In the genomic region with DNA sequence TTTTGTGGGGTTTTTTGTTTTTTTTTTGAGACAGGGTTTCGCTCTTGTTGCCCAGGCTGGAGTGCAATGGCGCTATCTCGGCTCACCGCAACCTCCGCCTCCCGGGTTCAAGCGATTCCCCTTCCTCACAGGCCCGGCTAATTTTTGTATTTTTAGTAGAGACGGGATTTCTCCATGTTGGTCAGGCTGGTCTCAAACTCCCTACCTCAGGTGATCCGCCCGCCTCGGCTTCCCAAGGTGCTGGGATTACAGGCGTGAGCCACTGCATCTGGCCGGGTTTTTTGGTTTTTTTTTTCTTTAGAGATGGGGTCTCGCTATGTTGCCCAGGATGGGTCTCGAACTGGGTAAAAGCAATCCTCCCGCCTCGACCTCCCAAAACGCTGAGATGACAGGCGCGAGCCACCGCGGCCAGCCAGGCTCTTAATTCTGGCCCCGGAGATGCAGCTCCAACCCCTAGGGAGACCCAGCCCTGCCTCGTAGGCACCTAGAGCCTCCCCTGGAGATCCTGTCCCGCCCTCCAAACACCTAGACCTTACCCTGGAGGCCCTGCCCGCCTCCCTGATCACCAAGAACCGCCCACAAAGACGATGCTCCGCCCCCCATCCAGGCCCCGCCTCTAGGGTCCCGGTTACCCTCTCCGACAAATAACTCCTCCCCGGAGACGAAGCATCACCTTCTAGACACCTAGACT, we compare ENCODE assay signal across 9 cellular contexts. TPM values are rescaled to one million over a fixed set of nuclear protein-coding genes. Genes with fewer than 3 reads are reported as not detected.
DNase-seq lines count a peak whose midpoint lies in the region; ATAC-seq, FAIRE-seq and TF ChIP-seq lines count a peak whose summit lies in the region.
"Not testable (repeated sequence)": the region's sequence is repeated elsewhere in the genome, so short reads cannot be mapped to it uniquely, and the experiment has no call there.
"Had no signal": no experiment of that assay in that cellular context is flagged by ENCODE, and none has a peak within 500 bp of the region (broad histone marks: within the 10 kb centered on the region; RNA-seq: fewer than 3 reads in every experiment).

No MANE protein-coding gene starts in this region.

- not testable (repeated sequence) for H3K9me3 Mint-ChIP-seq in CD4-positive, alpha-beta memory T cell; activated naive CD4-positive, alpha-beta T cell treated with anti-CD3 and anti-CD28 coated beads, Interleukin-2, amount 50 U/mL, for 72 hours

- TF ChIP-seq POLR2A in HepG2 (IDR thresholded peaks at IDR 0.05; ENCODE audit: insufficient read depth in 1 of 2, low read depth in 2 of 2, low read length in 2 of 2); stomach (IDR thresholded peaks at IDR 0.05): not testable (repeated sequence)

- in situ Hi-C loops in HepG2 (cut with HindIII; ENCODE audit: extremely low pct_ligation_motif_present, low pct_unique_long_range_greater_than_20kb), result not testable (repeated sequence)

- H3K27ac ChIP-seq in CD4-positive, alpha-beta memory T cell (ENCODE audit: low read depth, low read length); HepG2 (ENCODE audit: extremely low read length, insufficient read depth, low read length): not testable (repeated sequence)
- H3K27ac ChIP-seq in stomach, result peak overlapping the region in 3 of 5 donors; percentile 32 to 65 (median 49)

- 93% methylated on average over 32 of the region's 35 CpGs for WGBS in HepG2 (ENCODE audit: low lambda C conversion rate)
- 38 to 48% (median 39%) methylated on average over 33 to 35 of the region's 35 CpGs for WGBS in stomach, 5 donors

- H3K4me3 Mint-ChIP-seq in CD4-positive, alpha-beta memory T cell, result peak overlapping the region; percentile 77 to 91 (median 82)

- not testable (repeated sequence) for TF ChIP-seq RAD21 in HepG2 (CRISPR knock-in tag; IDR thresholded peaks at IDR 0.05)

- CTCF ChIA-PET in CD4-positive, alpha-beta memory T cell (lab: Charles Lee; ENCODE audit: partially characterized antibody), result interaction anchor here (1.4 to 2.4 kb wide), 3 partner anchors 8 to 71 kb away, joined by 4 to 7 read pairs (median 6); partner anchors contain the start of gene SH3GL1
- CTCF ChIA-PET in HepG2 (lab: Yijun Ruan, JAX; ENCODE audit: low intra/inter-chr PET ratio, low total read pairs), result not testable (repeated sequence)

- not testable (repeated sequence) for H3K9me3 ChIP-seq in CD4-positive, alpha-beta memory T cell (ENCODE audit: control insufficient read depth in 1 of 2, low read length in 2 of 2); HepG2 (ENCODE audit: low read length); stomach

- H3K27me3 Mint-ChIP-seq in CD4-positive, alpha-beta memory T cell, result not testable (repeated sequence)

- H3K4me2 ChIP-seq in HepG2 (ENCODE audit: low read depth, low read length), result not testable (repeated sequence)

- H3K4me1 ChIP-seq in CD4-positive, alpha-beta memory T cell (ENCODE audit: insufficient read depth, low read length), result peaks cover 19% of the 10 kb centered on the region
- H3K4me1 ChIP-seq in HepG2 (ENCODE audit: insufficient read depth, low read length), result not testable (repeated sequence)
- H3K4me1 ChIP-seq in stomach, result peaks cover 21 to 29% (median 28%) of the 10 kb centered on the region in 4 donors

- H3K79me2 ChIP-seq in HepG2 (ENCODE audit: insufficient read depth, low read length), result not testable (repeated sequence)

- not testable (repeated sequence) for H4K20me1 ChIP-seq in HepG2 (ENCODE audit: insufficient read depth, low read length)

- not testable (repeated sequence) for H3K36me3 ChIP-seq in CD4-positive, alpha-beta memory T cell (ENCODE audit: insufficient read depth, low read length); HepG2 (replicated peaks in 1 of 2; ENCODE audit: control insufficient read depth in 1 of 2, insufficient read depth in 2 of 2, low read length in 2 of 2); stomach

- TF ChIP-seq EP300 in HepG2 (IDR thresholded peaks at IDR 0.05; ENCODE audit: low read depth in 2 of 2, low read length in 2 of 2); HepG2 (CRISPR knock-in tag; IDR thresholded peaks at IDR 0.05; ENCODE audit: borderline replicate concordance); stomach (IDR thresholded peaks at IDR 0.05): not testable (repeated sequence)

- intact Hi-C loops in CD4-positive, alpha-beta memory T cell (cut with micrococcal nuclease), result loop anchor here (1.0 kb wide), 3 partner anchors 14 to 62 kb away; partner anchors contain the start of gene MPND
- intact Hi-C loops in HepG2 (cut with micrococcal nuclease; ENCODE audit: unreplicated experiment); stomach (cut with DNase I; ENCODE audit: low total_unique reads): not testable (repeated sequence)

- H3K27ac Mint-ChIP-seq in CD4-positive, alpha-beta memory T cell, result peak overlapping the region in 5 of 7 donors; percentile 56 to 99 (median 89)
- H3K27ac Mint-ChIP-seq in activated naive CD4-positive, alpha-beta T cell treated with anti-CD3 and anti-CD28 coated beads, Interleukin-2, amount 50 U/mL, for 72 hours, result peak overlapping the region; percentile 87 to 94

- H3K4me1 Mint-ChIP-seq in CD4-positive, alpha-beta memory T cell, result peaks cover 8 to 29% (median 20%) of the 10 kb centered on the region in 4 donors

- not testable (repeated sequence) for FAIRE-seq in HepG2 (lab: Jason Lieb, UNC)

- not testable (repeated sequence) for H3K27me3 ChIP-seq in CD4-positive, alpha-beta memory T cell (ENCODE audit: insufficient read depth, low read length); HepG2 (ENCODE audit: control insufficient read depth in 1 of 2, insufficient read depth in 2 of 2, low read length in 2 of 2)
- peaks cover 0 to 39% (median 0%) of the 10 kb centered on the region in 3 donors for H3K27me3 ChIP-seq in stomach

- POLR2A ChIA-PET in CD4-positive, alpha-beta memory T cell (lab: Charles Lee; ENCODE audit: partially characterized antibody), result interaction anchor here (1.3 to 1.8 kb wide), 2 partner anchors 27 to 82 kb away, joined by 6 to 7 read pairs; partner anchors contain the start of genes TMIGD2 and YJU2
- POLR2A ChIA-PET in HepG2 (lab: Yijun Ruan, JAX), result interaction anchor here (3.6 kb wide), 1 partner anchor 14 kb away, joined by 10 read pairs; the partner anchor contains the start of gene MPND

- peak in 1 of 5 donors; percentile 20 for DNase-seq in CD4-positive, alpha-beta memory T cell
- DNase-seq in HuH-7 (ENCODE audit: low spot score), result peak; percentile 58
- peak; percentile 46 for DNase-seq in activated CD4-positive, CD25-positive, alpha-beta regulatory T cell treated with anti-CD3 and anti-CD28 coated beads, Interleukin-2, amount 50 U/mL, for 72 hours
- DNase-seq in activated naive CD4-positive, alpha-beta T cell treated with anti-CD3 and anti-CD28 coated beads, Interleukin-2, amount 50 U/mL, for 72 hours (ENCODE audit: low spot score in 2 of 2), result peak in 1 of 2 donors; percentile 70
- DNase-seq in epithelial cell of esophagus (ENCODE audit: low read depth); HepG2 (ENCODE audit: low spot score); stomach: not testable (repeated sequence)
- DNase-seq in retina, result peak; percentile 27

- H3K9ac ChIP-seq in HepG2 (ENCODE audit: insufficient read depth, low read depth, low read length), result not testable (repeated sequence)

- not testable (repeated sequence) for H3K36me3 Mint-ChIP-seq in CD4-positive, alpha-beta memory T cell
- peaks cover 0 to 16% of the 10 kb centered on the region in 2 donors for H3K36me3 Mint-ChIP-seq in activated naive CD4-positive, alpha-beta T cell treated with anti-CD3 and anti-CD28 coated beads, Interleukin-2, amount 50 U/mL, for 72 hours

- H2AFZ ChIP-seq in HepG2 (ENCODE audit: low read length), result not testable (repeated sequence)

- TF ChIP-seq CTCF in epithelial cell of esophagus (IDR thresholded peaks at IDR 0.05; ENCODE audit: insufficient read depth, low read depth, low read length, missing control alignments); HepG2 (CRISPR knock-in tag; IDR thresholded peaks at IDR 0.05); stomach (IDR thresholded peaks at IDR 0.05): not testable (repeated sequence)

- BruUV-seq in HepG2 (replicated peaks; lab: Mats Ljungman, UMichigan), result TSS peak; percentile 59

- ATAC-seq in activated naive CD4-positive, alpha-beta T cell treated with anti-CD3 and anti-CD28 coated beads, Interleukin-2, amount 50 U/mL, for 72 hours; HepG2: not testable (repeated sequence)

- peak overlapping the region in 1 of 2 donors; percentile 59 for H3K4me3 ChIP-seq in CD4-positive, alpha-beta memory T cell (ENCODE audit: low read length in 2 of 2)
- H3K4me3 ChIP-seq in epithelial cell of esophagus (ENCODE audit: low read length) (peak overlapping the region; percentile 45), stomach (peak overlapping the region; percentile 30 to 57 (median 46))
- not testable (repeated sequence) for H3K4me3 ChIP-seq in HepG2 (replicated peaks in 1 of 3; ENCODE audit: insufficient read depth in 1 of 3, low read depth in 2 of 3, low read length in 3 of 3)

RNA-seq across cellular contexts. Expression of gene STAP2, which starts 9.5 kb away (rescaled TPM):
- 1 to 10 TPM in 1 of 2 experiments, under 1 TPM in 1; 0.86 to 2.4 TPM for total RNA-seq in CD4-positive, alpha-beta memory T cell
- 1 to 10 TPM; 2.1 to 2.6 TPM for polyA plus RNA-seq in CD4-positive, alpha-beta memory T cell
- 10 to 100 TPM; 17.4 to 22.3 TPM for total RNA-seq in activated naive CD4-positive, alpha-beta T cell treated with anti-CD3 and anti-CD28 coated beads, Interleukin-2, amount 50 U/mL, for 72 hours
- total RNA-seq in HepG2 (2016; rRNA removed; fragmentation: Illumina TruSeq; extraction: Trizol) (39.0 and 43.1 TPM in 2 replicates), stomach (100 to 1,000 TPM in 1 of 5 donors, 10 to 100 TPM in 3, not detected in 1; 20.7 to 250 (median 35.1) TPM)
- 9.7 and 11.5 TPM in 2 replicates for total RNA-seq in HepG2 (2016; cell fraction: cytosol; rRNA removed; fragmentation: Illumina TruSeq; extraction: Trizol; ENCODE audit: low read depth)
- 42.4 and 43.7 TPM in 2 replicates for total RNA-seq in HepG2 (2016; cell fraction: insoluble cytoplasmic fraction; rRNA removed; fragmentation: Illumina TruSeq; extraction: Trizol)
- total RNA-seq in HepG2 (2016; cell fraction: membrane; rRNA removed; fragmentation: Illumina TruSeq; extraction: Trizol), result 14.0 and 15.6 TPM in 2 replicates
- 14.8 and 19.2 TPM in 2 replicates for total RNA-seq in HepG2 (2016; cell fraction: nucleus; rRNA removed; fragmentation: Illumina TruSeq; extraction: Trizol)
- polyA plus RNA-seq in HepG2 (2011; rRNA removed) (43.7 and 56.0 TPM in 2 replicates), stomach (10 to 100 TPM; 32.7 to 70.8 (median 52.4) TPM)
- polyA plus RNA-seq in HepG2 (2011; cell fraction: cytosol; rRNA removed), result 51.4 and 52.1 TPM in 2 replicates
- polyA plus RNA-seq in HepG2 (2011; cell fraction: nucleus; rRNA removed), result 86.7 and 88.3 TPM in 2 replicates
- polyA plus RNA-seq in HepG2 (2012), result 23.6 and 28.4 TPM in 2 replicates
- 9.7 and 10.2 TPM in 2 replicates for polyA plus RNA-seq in HepG2 (2016; cell fraction: cytosol; fragmentation: Illumina TruSeq; extraction: Trizol; ENCODE audit: low read depth)
- 40.0 and 44.1 TPM in 2 replicates for polyA plus RNA-seq in HepG2 (2016; cell fraction: insoluble cytoplasmic fraction; fragmentation: Illumina TruSeq; extraction: Trizol; ENCODE audit: low read depth)
- 14.2 and 14.5 TPM in 2 replicates for polyA plus RNA-seq in HepG2 (2016; cell fraction: membrane; fragmentation: Illumina TruSeq; extraction: Trizol; ENCODE audit: low read depth)
- polyA plus RNA-seq in HepG2 (2016; cell fraction: nucleus; fragmentation: Illumina TruSeq; extraction: Trizol; ENCODE audit: insufficient read depth, low read depth), result 43.0 and 48.7 TPM in 2 replicates
- 0.07 and 31.4 TPM in 2 replicates for polyA minus RNA-seq in HepG2 (2011; rRNA and poly(A)+ RNA removed; ENCODE audit: low replicate concordance)
- polyA minus RNA-seq in HepG2 (2011; cell fraction: cytosol; rRNA and poly(A)+ RNA removed), result 15.3 and 25.5 TPM in 2 replicates
- polyA minus RNA-seq in HepG2 (2011; cell fraction: nucleus; rRNA and poly(A)+ RNA removed), result 6.3 and 10.3 TPM in 2 replicates

RNA-seq across cellular contexts. Expression of gene MPND, which starts 14.2 kb away (rescaled TPM):
- total RNA-seq in CD4-positive, alpha-beta memory T cell, result 10 to 100 TPM; 24.7 to 27.0 TPM
- 1 to 10 TPM; 3.5 to 9.2 TPM for polyA plus RNA-seq in CD4-positive, alpha-beta memory T cell
- total RNA-seq in activated naive CD4-positive, alpha-beta T cell treated with anti-CD3 and anti-CD28 coated beads, Interleukin-2, amount 50 U/mL, for 72 hours, result 10 to 100 TPM; 18.4 to 22.0 TPM
- 12.9 and 15.8 TPM in 2 replicates for total RNA-seq in HepG2 (2016; rRNA removed; fragmentation: Illumina TruSeq; extraction: Trizol)
- total RNA-seq in HepG2 (2016; cell fraction: cytosol; rRNA removed; fragmentation: Illumina TruSeq; extraction: Trizol; ENCODE audit: low read depth), result 16.5 and 20.0 TPM in 2 replicates
- 13.8 and 14.3 TPM in 2 replicates for total RNA-seq in HepG2 (2016; cell fraction: insoluble cytoplasmic fraction; rRNA removed; fragmentation: Illumina TruSeq; extraction: Trizol)
- total RNA-seq in HepG2 (2016; cell fraction: membrane; rRNA removed; fragmentation: Illumina TruSeq; extraction: Trizol), result 26.2 and 26.3 TPM in 2 replicates
- total RNA-seq in HepG2 (2016; cell fraction: nucleus; rRNA removed; fragmentation: Illumina TruSeq; extraction: Trizol), result 9.0 and 14.0 TPM in 2 replicates
- polyA plus RNA-seq in HepG2 (2011; rRNA removed), result 10.8 and 12.5 TPM in 2 replicates
- polyA plus RNA-seq in HepG2 (2011; cell fraction: cytosol; rRNA removed), result 9.6 and 14.7 TPM in 2 replicates
- 11.4 TPM in 2 replicates for polyA plus RNA-seq in HepG2 (2011; cell fraction: nucleus; rRNA removed)
- polyA plus RNA-seq in HepG2 (2012), result 9.9 and 11.7 TPM in 2 replicates
- 26.1 and 31.1 TPM in 2 replicates for polyA plus RNA-seq in HepG2 (2016; cell fraction: cytosol; fragmentation: Illumina TruSeq; extraction: Trizol; ENCODE audit: low read depth)
- 16.6 and 21.7 TPM in 2 replicates for polyA plus RNA-seq in HepG2 (2016; cell fraction: insoluble cytoplasmic fraction; fragmentation: Illumina TruSeq; extraction: Trizol; ENCODE audit: low read depth)
- 33.3 and 33.5 TPM in 2 replicates for polyA plus RNA-seq in HepG2 (2016; cell fraction: membrane; fragmentation: Illumina TruSeq; extraction: Trizol; ENCODE audit: low read depth)
- 16.7 and 20.2 TPM in 2 replicates for polyA plus RNA-seq in HepG2 (2016; cell fraction: nucleus; fragmentation: Illumina TruSeq; extraction: Trizol; ENCODE audit: insufficient read depth, low read depth)
- polyA minus RNA-seq in HepG2 (2011; rRNA and poly(A)+ RNA removed; ENCODE audit: low replicate concordance), result 6.7 and 17.0 TPM in 2 replicates
- 7.6 and 9.1 TPM in 2 replicates for polyA minus RNA-seq in HepG2 (2011; cell fraction: cytosol; rRNA and poly(A)+ RNA removed)
- 6.7 and 7.2 TPM in 2 replicates for polyA minus RNA-seq in HepG2 (2011; cell fraction: nucleus; rRNA and poly(A)+ RNA removed)
- 10 to 100 TPM in 2 of 5 donors, 1 to 10 TPM in 3; 2.2 to 24.5 (median 8.3) TPM for total RNA-seq in stomach
- polyA plus RNA-seq in stomach, result 10 to 100 TPM; 20.4 to 25.0 (median 22.0) TPM

RNA-seq across cellular contexts. Expression of gene FSD1, which starts 24.7 kb away (rescaled TPM):
- 1 to 10 TPM in 1 of 2 experiments, under 1 TPM in 1; 0.73 to 1.4 TPM for total RNA-seq in CD4-positive, alpha-beta memory T cell
- 1 to 10 TPM in 1 of 2 donors, under 1 TPM in 1; 0.61 to 2.4 TPM for polyA plus RNA-seq in CD4-positive, alpha-beta memory T cell
- total RNA-seq in activated naive CD4-positive, alpha-beta T cell treated with anti-CD3 and anti-CD28 coated beads, Interleukin-2, amount 50 U/mL, for 72 hours, result 10 to 100 TPM; 15.3 to 38.0 TPM
- total RNA-seq in HepG2 (2016; rRNA removed; fragmentation: Illumina TruSeq; extraction: Trizol) (0.29 TPM in 1 of 2 replicates, not detected in the other), stomach (10 to 100 TPM in 1 of 5 donors, 1 to 10 TPM in 2, not detected in 2; 1.1 to 12.5 (median 2.3) TPM)
- 0.18 TPM in 1 of 2 replicates, not detected in the other for total RNA-seq in HepG2 (2016; cell fraction: cytosol; rRNA removed; fragmentation: Illumina TruSeq; extraction: Trizol; ENCODE audit: low read depth)
- total RNA-seq in HepG2 (2016; cell fraction: insoluble cytoplasmic fraction; rRNA removed; fragmentation: Illumina TruSeq; extraction: Trizol), result 0.22 TPM in 1 of 2 replicates, not detected in the other
- 0.12 and 0.45 TPM in 2 replicates for total RNA-seq in HepG2 (2016; cell fraction: membrane; rRNA removed; fragmentation: Illumina TruSeq; extraction: Trizol)
- total RNA-seq in HepG2 (2016; cell fraction: nucleus; rRNA removed; fragmentation: Illumina TruSeq; extraction: Trizol), result not detected in 2 replicates
- polyA plus RNA-seq in HepG2 (2011; rRNA removed) (0.66 and 1.4 TPM in 2 replicates), stomach (1 to 10 TPM in 1 of 3 donors, under 1 TPM in 1, not detected in 1; 0.31 to 1.3 TPM)
- 0.81 and 1.2 TPM in 2 replicates for polyA plus RNA-seq in HepG2 (2011; cell fraction: cytosol; rRNA removed)
- polyA plus RNA-seq in HepG2 (2011; cell fraction: nucleus; rRNA removed), result 1.8 and 2.7 TPM in 2 replicates
- 0.82 and 1.7 TPM in 2 replicates for polyA plus RNA-seq in HepG2 (2012)
- 0.24 and 0.59 TPM in 2 replicates for polyA plus RNA-seq in HepG2 (2016; cell fraction: cytosol; fragmentation: Illumina TruSeq; extraction: Trizol; ENCODE audit: low read depth)
- not detected in 2 replicates for polyA plus RNA-seq in HepG2 (2016; cell fraction: insoluble cytoplasmic fraction; fragmentation: Illumina TruSeq; extraction: Trizol; ENCODE audit: low read depth)
- not detected in 2 replicates for polyA plus RNA-seq in HepG2 (2016; cell fraction: membrane; fragmentation: Illumina TruSeq; extraction: Trizol; ENCODE audit: low read depth)
- polyA plus RNA-seq in HepG2 (2016; cell fraction: nucleus; fragmentation: Illumina TruSeq; extraction: Trizol; ENCODE audit: insufficient read depth, low read depth), result 0.31 and 0.41 TPM in 2 replicates
- polyA minus RNA-seq in HepG2 (2011; rRNA and poly(A)+ RNA removed; ENCODE audit: low replicate concordance), result 0.58 and 1.4 TPM in 2 replicates
- polyA minus RNA-seq in HepG2 (2011; cell fraction: cytosol; rRNA and poly(A)+ RNA removed), result 0.40 TPM in 1 of 2 replicates, not detected in the other
- polyA minus RNA-seq in HepG2 (2011; cell fraction: nucleus; rRNA and poly(A)+ RNA removed), result 0.37 TPM in 1 of 2 replicates, not detected in the other

RNA-seq across cellular contexts. Expression of gene TMIGD2, which starts 26.9 kb away (rescaled TPM):
- 1 to 10 TPM; 6.9 to 9.3 TPM for total RNA-seq in CD4-positive, alpha-beta memory T cell
- 10 to 100 TPM; 22.9 to 23.7 TPM for polyA plus RNA-seq in CD4-positive, alpha-beta memory T cell
- 10 to 100 TPM; 10.7 to 45.2 TPM for total RNA-seq in activated naive CD4-positive, alpha-beta T cell treated with anti-CD3 and anti-CD28 coated beads, Interleukin-2, amount 50 U/mL, for 72 hours
- total RNA-seq in HepG2 (2016; rRNA removed; fragmentation: Illumina TruSeq; extraction: Trizol) (0.11 TPM in 1 of 2 replicates, not detected in the other), stomach (1 to 10 TPM in 1 of 5 donors, not detected in 4; 1.1 TPM)
- total RNA-seq in HepG2 (2016; cell fraction: cytosol; rRNA removed; fragmentation: Illumina TruSeq; extraction: Trizol; ENCODE audit: low read depth), result 0.62 TPM in 1 of 2 replicates, not detected in the other
- total RNA-seq in HepG2 (2016; cell fraction: insoluble cytoplasmic fraction; rRNA removed; fragmentation: Illumina TruSeq; extraction: Trizol), result 0.19 TPM in 1 of 2 replicates, not detected in the other
- total RNA-seq in HepG2 (2016; cell fraction: membrane; rRNA removed; fragmentation: Illumina TruSeq; extraction: Trizol), result 0.22 and 0.31 TPM in 2 replicates
- not detected in 2 replicates for total RNA-seq in HepG2 (2016; cell fraction: nucleus; rRNA removed; fragmentation: Illumina TruSeq; extraction: Trizol)
- polyA plus RNA-seq in HepG2 (2011; rRNA removed) (1.0 and 2.5 TPM in 2 replicates), stomach (under 1 TPM in 1 of 3 donors, not detected in 2; 0.55 TPM)
- 1.9 and 2.2 TPM in 2 replicates for polyA plus RNA-seq in HepG2 (2011; cell fraction: cytosol; rRNA removed)
- 0.64 and 1.4 TPM in 2 replicates for polyA plus RNA-seq in HepG2 (2011; cell fraction: nucleus; rRNA removed)
- 1.5 and 4.1 TPM in 2 replicates for polyA plus RNA-seq in HepG2 (2012)
- 0.17 and 0.42 TPM in 2 replicates for polyA plus RNA-seq in HepG2 (2016; cell fraction: cytosol; fragmentation: Illumina TruSeq; extraction: Trizol; ENCODE audit: low read depth)
- not detected in 2 replicates for polyA plus RNA-seq in HepG2 (2016; cell fraction: insoluble cytoplasmic fraction; fragmentation: Illumina TruSeq; extraction: Trizol; ENCODE audit: low read depth)
- polyA plus RNA-seq in HepG2 (2016; cell fraction: membrane; fragmentation: Illumina TruSeq; extraction: Trizol; ENCODE audit: low read depth), result 0.15 and 0.16 TPM in 2 replicates
- not detected in 2 replicates for polyA plus RNA-seq in HepG2 (2016; cell fraction: nucleus; fragmentation: Illumina TruSeq; extraction: Trizol; ENCODE audit: insufficient read depth, low read depth)
- 0.48 TPM in 1 of 2 replicates, not detected in the other for polyA minus RNA-seq in HepG2 (2011; rRNA and poly(A)+ RNA removed; ENCODE audit: low replicate concordance)
- 1.3 TPM in 1 of 2 replicates, not detected in the other for polyA minus RNA-seq in HepG2 (2011; cell fraction: cytosol; rRNA and poly(A)+ RNA removed)
- polyA minus RNA-seq in HepG2 (2011; cell fraction: nucleus; rRNA and poly(A)+ RNA removed), result 0.62 TPM in 1 of 2 replicates, not detected in the other
- polyA plus RNA-seq: keratinocyte had no signal

RNA-seq across cellular contexts. Expression of gene SHD, which starts 50.1 kb away (rescaled TPM):
- under 1 TPM in 1 of 2 experiments, not detected in 1; 0.58 TPM for total RNA-seq in CD4-positive, alpha-beta memory T cell
- not detected for polyA plus RNA-seq in CD4-positive, alpha-beta memory T cell
- total RNA-seq in activated naive CD4-positive, alpha-beta T cell treated with anti-CD3 and anti-CD28 coated beads, Interleukin-2, amount 50 U/mL, for 72 hours, result not detected
- total RNA-seq in HepG2 (2016; rRNA removed; fragmentation: Illumina TruSeq; extraction: Trizol) (0.11 TPM in 1 of 2 replicates, not detected in the other), stomach (1 to 10 TPM in 1 of 5 donors, not detected in 4; 7.0 TPM)
- 0.40 TPM in 1 of 2 replicates, not detected in the other for total RNA-seq in HepG2 (2016; cell fraction: cytosol; rRNA removed; fragmentation: Illumina TruSeq; extraction: Trizol; ENCODE audit: low read depth)
- 0.30 TPM in 1 of 2 replicates, not detected in the other for total RNA-seq in HepG2 (2016; cell fraction: insoluble cytoplasmic fraction; rRNA removed; fragmentation: Illumina TruSeq; extraction: Trizol)
- 0.45 and 1.1 TPM in 2 replicates for total RNA-seq in HepG2 (2016; cell fraction: membrane; rRNA removed; fragmentation: Illumina TruSeq; extraction: Trizol)
- total RNA-seq in HepG2 (2016; cell fraction: nucleus; rRNA removed; fragmentation: Illumina TruSeq; extraction: Trizol), result not detected in 2 replicates
- polyA plus RNA-seq in HepG2 (2011; rRNA removed) (0.20 and 0.42 TPM in 2 replicates), stomach (not detected)
- polyA plus RNA-seq in HepG2 (2011; cell fraction: cytosol; rRNA removed), result 0.46 TPM in 1 of 2 replicates, not detected in the other
- polyA plus RNA-seq in HepG2 (2011; cell fraction: nucleus; rRNA removed), result 0.48 and 0.61 TPM in 2 replicates
- 0.36 and 0.79 TPM in 2 replicates for polyA plus RNA-seq in HepG2 (2012)
- 0.31 and 1.3 TPM in 2 replicates for polyA plus RNA-seq in HepG2 (2016; cell fraction: cytosol; fragmentation: Illumina TruSeq; extraction: Trizol; ENCODE audit: low read depth)
- polyA plus RNA-seq in HepG2 (2016; cell fraction: insoluble cytoplasmic fraction; fragmentation: Illumina TruSeq; extraction: Trizol; ENCODE audit: low read depth), result 1.1 TPM in 1 of 2 replicates, not detected in the other
- polyA plus RNA-seq in HepG2 (2016; cell fraction: membrane; fragmentation: Illumina TruSeq; extraction: Trizol; ENCODE audit: low read depth), result 0.63 and 0.70 TPM in 2 replicates
- not detected in 2 replicates for polyA plus RNA-seq in HepG2 (2016; cell fraction: nucleus; fragmentation: Illumina TruSeq; extraction: Trizol; ENCODE audit: insufficient read depth, low read depth)
- polyA minus RNA-seq in HepG2 (2011; rRNA and poly(A)+ RNA removed; ENCODE audit: low replicate concordance), result 0.14 TPM in 1 of 2 replicates, not detected in the other
- polyA minus RNA-seq in HepG2 (2011; cell fraction: cytosol; rRNA and poly(A)+ RNA removed), result not detected in 2 replicates
- polyA minus RNA-seq in HepG2 (2011; cell fraction: nucleus; rRNA and poly(A)+ RNA removed), result not detected in 2 replicates
- polyA plus RNA-seq: keratinocyte had no signal
